ENCODE assay signal across 1 cellular context in the genomic region with DNA sequence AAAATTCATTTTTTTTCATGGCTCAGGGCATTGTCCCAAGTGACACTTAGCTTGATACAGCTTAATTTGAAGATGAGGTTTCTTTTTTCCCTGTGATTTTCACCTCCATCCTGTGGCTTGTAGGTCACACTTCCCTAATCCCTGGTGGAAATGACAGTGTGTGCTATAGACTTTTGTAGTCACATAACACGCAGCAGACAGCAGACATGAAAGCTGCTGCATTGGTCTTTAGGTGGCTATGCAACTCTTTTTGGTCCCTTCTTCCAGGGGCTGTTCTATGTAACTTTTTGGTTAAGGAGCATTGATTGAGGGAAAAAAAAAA.
TF ChIP-seq lines count a peak whose summit lies in the region.

No MANE protein-coding gene starts in this region.

TF ChIP-seq in HepG2, 621 proteins besides CTCF, POLR2A, EP300 and RAD21:
- TF ChIP-seq ERF (CRISPR knock-in tag; IDR thresholded peaks at IDR 0.05) (peak; percentile 34; the same call in 1 of the 2 replicates), KAT8 (CRISPR knock-in tag; IDR thresholded peaks at IDR 0.05) (0 out of 2 replicates have a peak, but pooled peaks have one; percentile 7), ZFP82 (CRISPR knock-in tag; IDR thresholded peaks at IDR 0.05; ENCODE audit: borderline replicate concordance) (0 out of 2 replicates have a peak, but pooled peaks have one; percentile 34), CHD4 (IDR thresholded peaks at IDR 0.05; ENCODE audit: borderline replicate concordance, low read length) (peak; percentile 83), KDM5A (IDR thresholded peaks at IDR 0.05; ENCODE audit: borderline replicate concordance, low read length) (0 out of 2 replicates have a peak, but pooled peaks have one; percentile 59), ZNF136 (CRISPR knock-in tag; IDR thresholded peaks at IDR 0.05; ENCODE audit: low read depth) (no peak), SPEN (CRISPR knock-in tag; IDR thresholded peaks at IDR 0.05; ENCODE audit: low read depth) (peak; percentile 8; the same call in 1 of the 2 replicates), ADNP (CRISPR knock-in tag; IDR thresholded peaks at IDR 0.05) (no peak)
- TF ChIP-seq, protein P1, sequence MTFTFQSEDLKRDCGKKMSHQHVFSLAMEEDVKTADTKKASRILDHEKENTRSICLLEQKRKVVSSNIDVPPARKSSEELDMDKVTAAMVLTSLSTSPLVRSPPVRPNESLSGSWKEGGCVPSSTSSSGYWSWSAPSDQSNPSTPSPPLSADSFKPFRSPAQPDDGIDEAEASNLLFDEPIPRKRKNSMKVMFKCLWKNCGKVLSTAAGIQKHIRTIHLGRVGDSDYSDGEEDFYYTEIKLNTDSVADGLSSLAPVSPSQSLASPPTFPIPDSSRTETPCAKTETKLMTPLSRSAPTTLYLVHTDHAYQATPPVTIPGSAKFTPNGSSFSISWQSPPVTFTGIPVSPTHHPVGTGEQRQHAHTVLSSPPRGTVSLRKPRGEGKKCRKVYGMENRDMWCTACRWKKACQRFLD (CRISPR knock-in tag; IDR thresholded peaks at IDR 0.05; ENCODE audit: borderline replicate concordance) = no peak
